Comparison of ENCODE assay signal across 9 cellular contexts in the genomic region with DNA sequence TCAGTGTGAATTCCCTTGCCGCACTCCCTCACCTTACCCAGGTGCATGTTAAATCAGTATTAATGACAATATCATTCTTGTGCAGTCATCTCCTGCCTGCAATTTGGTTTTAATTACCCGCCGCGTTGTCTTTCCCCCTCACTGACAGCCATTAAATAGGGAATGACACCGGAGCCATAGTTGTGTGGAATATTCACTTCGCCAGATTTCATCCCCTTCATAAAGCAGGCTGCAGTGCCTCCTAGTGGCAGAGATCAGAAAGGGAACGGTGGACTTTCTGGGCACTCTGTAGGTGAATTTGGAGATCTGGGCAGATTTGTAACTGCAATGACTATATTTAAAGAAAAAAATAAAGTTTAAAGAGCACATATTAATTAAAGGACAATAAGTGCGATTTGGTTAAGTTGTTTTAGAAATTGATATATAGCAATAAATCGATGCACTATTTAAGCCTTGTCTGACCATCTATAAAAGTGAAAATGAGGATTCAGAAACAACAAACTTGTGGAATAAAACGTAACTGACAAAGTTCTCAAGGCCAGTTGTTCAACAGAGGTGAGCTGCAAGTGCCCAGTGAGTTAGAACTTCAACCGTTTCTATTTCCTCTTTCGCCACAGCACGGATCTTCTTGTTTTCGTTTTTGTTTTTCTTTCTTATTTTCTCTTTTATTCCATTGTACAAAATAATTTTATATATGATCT.
DNase-seq lines count a peak whose midpoint lies in the region; ATAC-seq, FAIRE-seq and TF ChIP-seq lines count a peak whose summit lies in the region.
"Had no signal": no experiment of that assay in that cellular context is flagged by ENCODE, and none has a peak within 500 bp of the region (broad histone marks: within the 10 kb centered on the region; RNA-seq: fewer than 3 reads in every experiment).

No MANE protein-coding gene starts in this region.

- H3K36me3 ChIP-seq in lower lobe of right lung (no peaks in the 10 kb centered on the region), tibial artery (no peaks in the 10 kb centered on the region)

- no peaks in the 10 kb centered on the region for H3K27me3 Mint-ChIP-seq in activated CD8-positive, alpha-beta memory T cell treated with anti-CD3 and anti-CD28 coated beads, Interleukin-2, amount 10 ng/mL, durations not matched to agents 7 days and 5 days

- TF ChIP-seq CTCF in lower lobe of right lung (IDR thresholded peaks at IDR 0.05) = peak; percentile 85
- TF ChIP-seq CTCF in tibial artery (IDR thresholded peaks at IDR 0.05) = peak; percentile 72 to 77

- H3K27me3 ChIP-seq in lower lobe of right lung (ENCODE audit: low read depth) (no peaks in the 10 kb centered on the region), tibial artery (no peaks in the 10 kb centered on the region)

- DNase-seq in activated CD8-positive, alpha-beta memory T cell treated with anti-CD3 and anti-CD28 coated beads, Interleukin-2, amount 10 ng/mL, durations not matched to agents 7 days and 5 days = peak; percentile 42
- no peak for DNase-seq in activated CD8-positive, alpha-beta memory T cell treated with anti-CD3 and anti-CD28 coated beads for 24 hours
- DNase-seq in HuH-7.5 (ENCODE audit: low spot score) (peak; percentile 54), SHP77 treated with DMSO at 0.1 percent for 48 hours (lab: John Stamatoyannopoulos, UW) (peak; percentile 8), lower lobe of right lung (no peak), tibial artery (no peak)

- no peaks in the 10 kb centered on the region for H3K9me3 ChIP-seq in lower lobe of right lung
- H3K9me3 ChIP-seq in tibial artery = no peaks in the 10 kb centered on the region

- intact Hi-C loops in lower lobe of right lung (cut with DNase I) (no loop called here), tibial artery (cut with DNase I; ENCODE audit: low total_unique reads) (no loop called here)

- no peaks in the 10 kb centered on the region for H3K9me3 Mint-ChIP-seq in activated CD8-positive, alpha-beta memory T cell treated with anti-CD3 and anti-CD28 coated beads, Interleukin-2, amount 10 ng/mL, durations not matched to agents 7 days and 5 days (ENCODE audit: low read depth)

- no peak for ATAC-seq in activated CD8-positive, alpha-beta memory T cell treated with anti-CD3 and anti-CD28 coated beads, Interleukin-2, amount 10 ng/mL, durations not matched to agents 7 days and 5 days
- ATAC-seq in lower lobe of right lung (peak; percentile 69 to 71), HG03095 (IDR thresholded peaks at IDR 0.05; ENCODE audit: unreplicated experiment) (no peak)

- no peak overlapping the region for H3K4me3 Mint-ChIP-seq in activated CD8-positive, alpha-beta memory T cell treated with anti-CD3 and anti-CD28 coated beads, Interleukin-2, amount 10 ng/mL, durations not matched to agents 7 days and 5 days

- H3K4me1 Mint-ChIP-seq in activated CD8-positive, alpha-beta memory T cell treated with anti-CD3 and anti-CD28 coated beads, Interleukin-2, amount 10 ng/mL, durations not matched to agents 7 days and 5 days = no peaks in the 10 kb centered on the region

- H3K36me3 Mint-ChIP-seq in activated CD8-positive, alpha-beta memory T cell treated with anti-CD3 and anti-CD28 coated beads, Interleukin-2, amount 10 ng/mL, durations not matched to agents 7 days and 5 days = no peaks in the 10 kb centered on the region

- H3K4me1 ChIP-seq in lower lobe of right lung = peaks cover 6% of the 10 kb centered on the region
- H3K4me1 ChIP-seq in tibial artery = peaks cover 0 to 4% (median 2%) of the 10 kb centered on the region in 4 donors

- CTCF ChIA-PET in activated CD8-positive, alpha-beta memory T cell treated with anti-CD3 and anti-CD28 coated beads, Interleukin-2, amount 10 ng/mL, durations not matched to agents 7 days and 5 days (lab: Charles Lee) = no interaction called here

- peak overlapping the region; percentile 30 for H3K4me3 ChIP-seq in lower lobe of right lung
- no peak overlapping the region for H3K4me3 ChIP-seq in tibial artery

- no peak overlapping the region for H3K27ac Mint-ChIP-seq in activated CD8-positive, alpha-beta memory T cell treated with anti-CD3 and anti-CD28 coated beads, Interleukin-2, amount 10 ng/mL, durations not matched to agents 7 days and 5 days

- peak; percentile 18 for FAIRE-seq in colon (lab: Jason Lieb, UNC)
- FAIRE-seq: GM18507 had no signal

- H3K27ac ChIP-seq in lower lobe of right lung (no peak overlapping the region), tibial artery (no peak overlapping the region)

Comparison
In these comparisons a context has a peak if more than half of its experiments do, and no peak if none do; other contexts are left out.
1. DNase-seq: peak in activated CD8-positive, alpha-beta memory T cell treated with anti-CD3 and anti-CD28 coated beads, Interleukin-2, amount 10 ng/mL, durations not matched to agents 7 days and 5 days (single experiment), HuH-7.5 (single experiment) and SHP77 treated with DMSO at 0.1 percent for 48 hours (single experiment); none in activated CD8-positive, alpha-beta memory T cell treated with anti-CD3 and anti-CD28 coated beads for 24 hours (single experiment), lower lobe of right lung (single experiment) and tibial artery (0 of 2).
2. ATAC-seq: peak in lower lobe of right lung (2 of 2); none in activated CD8-positive, alpha-beta memory T cell treated with anti-CD3 and anti-CD28 coated beads, Interleukin-2, amount 10 ng/mL, durations not matched to agents 7 days and 5 days (single experiment) and HG03095 (single experiment).